In the genomic region with DNA sequence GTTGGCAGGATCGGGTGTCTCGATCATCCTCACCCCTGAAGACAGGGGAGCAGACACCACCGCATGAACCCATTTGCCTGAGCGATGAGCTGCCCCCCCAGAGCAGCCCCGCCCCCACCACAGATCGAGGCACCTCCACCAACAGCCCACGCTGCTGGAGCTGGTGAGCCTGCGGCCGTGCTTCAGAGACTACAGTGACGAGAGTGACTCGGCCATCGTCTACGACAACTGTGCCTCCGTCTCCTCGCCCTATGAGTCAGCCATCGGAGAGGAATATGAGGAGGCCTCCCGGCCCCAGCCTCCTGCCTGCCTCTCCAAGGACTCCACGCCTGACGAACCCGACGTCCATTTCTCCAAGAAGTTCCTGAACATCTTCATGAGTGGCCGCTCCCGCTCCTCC, we compare ENCODE assay signal across 1 cellular context. TPM values are rescaled to one million over a fixed set of nuclear protein-coding genes. Genes with fewer than 3 reads are reported as not detected.
"Had no signal": no experiment of that assay in that cellular context is flagged by ENCODE, and none has a peak within 500 bp of the region (broad histone marks: within the 10 kb centered on the region; RNA-seq: fewer than 3 reads in every experiment).

No MANE protein-coding gene starts in this region.

RNA-seq across cellular contexts. Expression of a gene that starts 51.0 kb away (rescaled TPM):
- total RNA-seq: ascending aorta had no signal
